Comparison of ENCODE assay signal across 13 cellular contexts in genomic region chr10:26448292-26448691, GRCh38. TPM values are rescaled to one million over a fixed set of nuclear protein-coding genes. Genes with fewer than 3 reads are reported as not detected.
DNase-seq lines count a peak whose midpoint lies in the region; ATAC-seq and FAIRE-seq lines count a peak whose summit lies in the region.
"Had no signal": no experiment of that assay in that cellular context is flagged by ENCODE, and none has a peak within 500 bp of the region (broad histone marks: within the 10 kb centered on the region; RNA-seq: fewer than 3 reads in every experiment).

No MANE protein-coding gene starts in this region.

- H3K36me3 ChIP-seq in BLaER1: peaks cover 77% of the 10 kb centered on the region
- H3K36me3 ChIP-seq: stomach had no signal

- H3K27me3 ChIP-seq in BLaER1: no peaks in the 10 kb centered on the region
- H3K27me3 ChIP-seq: stomach had no signal

- H4K20me1 ChIP-seq in BLaER1: peaks cover 73% of the 10 kb centered on the region

- H3K36me3 Mint-ChIP-seq in T-helper 17 cell (ENCODE audit: low read depth): peaks cover 8% of the 10 kb centered on the region

- peaks cover 62% of the 10 kb centered on the region for H3K4me1 Mint-ChIP-seq in T-helper 17 cell

- no peaks in the 10 kb centered on the region for H3K27me3 Mint-ChIP-seq in T-helper 17 cell

- ATAC-seq in GM18873 (IDR thresholded peaks at IDR 0.05; ENCODE audit: low FRiP score, unreplicated experiment): peak; percentile 12
- ATAC-seq in HG02943 (IDR thresholded peaks at IDR 0.05; ENCODE audit: low read depth, unreplicated experiment): peak; percentile 31
- peak; percentile 45 for ATAC-seq in T-helper 17 cell

- H3K4me3 Mint-ChIP-seq in T-helper 17 cell: peak overlapping the region; percentile 86

- H3K4me1 ChIP-seq in BLaER1: peaks cover 84% of the 10 kb centered on the region
- H3K4me1 ChIP-seq: stomach had no signal

- peak overlapping the region; percentile 91 for H3K4me2 ChIP-seq in BLaER1

- no peak for DNase-seq in T-helper 17 cell
- DNase-seq in central memory CD4-positive, alpha-beta T cell: no peak
- DNase-seq in COR-L47 (lab: John Stamatoyannopoulos, UW): no peak
- no peak for DNase-seq in NCI-H2107 (lab: John Stamatoyannopoulos, UW)
- DNase-seq in RCC 7860 (ENCODE audit: low spot score): no peak
- DNase-seq: NCI-H82, stomach had no signal

- peak overlapping the region; percentile 90 for H3K27ac ChIP-seq in BLaER1
- H3K27ac ChIP-seq: C4-2B, HL-60 had no signal

- H3K4me3 ChIP-seq in BLaER1: peak overlapping the region; percentile 59
- H3K4me3 ChIP-seq: stomach had no signal

- FAIRE-seq in RCC 7860 (lab: Jason Lieb, UNC): no peak

- H3K9me3 ChIP-seq in BLaER1 (peaks cover 18% of the 10 kb centered on the region), T-helper 17 cell (ENCODE audit: control insufficient read depth, low read length, poor library complexity, severe bottlenecking) (no peaks in the 10 kb centered on the region)
- H3K9me3 ChIP-seq: stomach had no signal

- H3K9ac ChIP-seq in BLaER1: peak overlapping the region; percentile 71

- peak overlapping the region; percentile 98 for H3K27ac Mint-ChIP-seq in T-helper 17 cell

RNA-seq across cellular contexts. Expression of gene APBB1IP, which starts 10.2 kb away (rescaled TPM):
- total RNA-seq in T-helper 17 cell: 10 to 100 TPM; 73.9 to 77.1 TPM
- total RNA-seq: dermis microvascular lymphatic vessel endothelial cell had no signal
